ENCODE assay signal across 13 cellular contexts in the genomic region with DNA sequence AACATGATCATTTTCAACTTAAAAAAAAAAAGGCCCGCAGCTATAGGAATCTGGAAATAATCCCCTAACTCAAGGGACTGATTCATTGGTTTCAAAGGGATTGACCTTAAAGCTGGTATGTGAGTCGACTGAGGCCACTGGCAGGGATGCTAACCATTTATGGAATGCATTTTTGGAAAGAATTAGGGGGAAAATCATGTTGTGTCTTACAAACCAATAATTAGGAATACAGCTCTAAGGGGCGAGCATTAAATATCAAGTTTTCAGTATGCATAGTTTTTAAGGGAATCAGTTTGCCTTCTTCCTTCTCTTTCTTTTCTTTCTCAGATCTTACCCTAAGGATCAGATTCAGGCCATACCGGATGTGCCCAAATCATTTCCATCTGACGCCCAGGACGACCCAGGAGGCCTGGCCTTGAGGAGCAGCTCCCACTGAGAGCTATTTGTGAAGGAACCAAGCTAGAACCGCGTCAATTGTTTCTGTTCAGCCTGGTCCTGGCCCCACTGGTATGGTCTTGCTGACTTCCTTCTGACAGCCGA. TPM values are rescaled to one million over a fixed set of nuclear protein-coding genes. Genes with fewer than 3 reads are reported as not detected.
DNase-seq lines count a peak whose midpoint lies in the region; ATAC-seq and TF ChIP-seq lines count a peak whose summit lies in the region.
"Had no signal": no experiment of that assay in that cellular context is flagged by ENCODE, and none has a peak within 500 bp of the region (broad histone marks: within the 10 kb centered on the region; RNA-seq: fewer than 3 reads in every experiment).

No MANE protein-coding gene starts in this region.

- ATAC-seq in T-helper 17 cell (no peak), GM18505 (IDR thresholded peaks at IDR 0.05; ENCODE audit: unreplicated experiment) (no peak), HG02885 (IDR thresholded peaks at IDR 0.05; ENCODE audit: poor library complexity, unreplicated experiment) (no peak)
- ATAC-seq: activated CD8-positive, alpha-beta memory T cell treated with anti-CD3 and anti-CD28 coated beads, Interleukin-2, amount 10 ng/mL, durations not matched to agents 7 days and 5 days; Panc1; upper lobe of right lung had no signal

- peaks cover 24% of the 10 kb centered on the region for H3K27me3 Mint-ChIP-seq in T-helper 17 cell
- H3K27me3 Mint-ChIP-seq: activated CD8-positive, alpha-beta memory T cell treated with anti-CD3 and anti-CD28 coated beads, Interleukin-2, amount 10 ng/mL, durations not matched to agents 7 days and 5 days had no signal

- H3K4me1 Mint-ChIP-seq in T-helper 17 cell: no peaks in the 10 kb centered on the region

- TF ChIP-seq CTCF in AG10803 (conservative IDR thresholded peaks at IDR 0.05; ENCODE audit: low read length): no peak

- H3K4me3 ChIP-seq in AG10803 (ENCODE audit: low read length): no peak overlapping the region
- no peak overlapping the region for H3K4me3 ChIP-seq in skeletal muscle cell (ENCODE audit: low read depth, low read length)
- H3K4me3 ChIP-seq: upper lobe of right lung had no signal

- TF ChIP-seq POLR2A in GM18505 (IDR thresholded peaks at IDR 0.05; ENCODE audit: borderline replicate concordance, extremely low read depth, insufficient read depth, insufficient read length): no peak

- H3K9me3 ChIP-seq in T-helper 17 cell (ENCODE audit: control insufficient read depth, low read length, poor library complexity, severe bottlenecking): no peaks in the 10 kb centered on the region
- H3K9me3 ChIP-seq: upper lobe of right lung had no signal

- H3K27ac Mint-ChIP-seq in T-helper 17 cell: peak overlapping the region; percentile 11
- H3K27ac Mint-ChIP-seq: activated CD8-positive, alpha-beta memory T cell treated with anti-CD3 and anti-CD28 coated beads, Interleukin-2, amount 10 ng/mL, durations not matched to agents 7 days and 5 days had no signal

- no peaks in the 10 kb centered on the region for H3K36me3 Mint-ChIP-seq in T-helper 17 cell (ENCODE audit: low read depth)
- H3K36me3 Mint-ChIP-seq: activated CD8-positive, alpha-beta memory T cell treated with anti-CD3 and anti-CD28 coated beads, Interleukin-2, amount 10 ng/mL, durations not matched to agents 7 days and 5 days had no signal

- peak; percentile 97 for DNase-seq in AG10803 (ENCODE audit: low read depth)
- DNase-seq in T-helper 17 cell: no peak
- peak; percentile 79 for DNase-seq in fibroblast of the conjunctiva (ENCODE audit: low read depth)
- peak; percentile 51 for DNase-seq in skeletal muscle cell (ENCODE audit: low read depth)
- no peak for DNase-seq in NCI-H82 treated with DMSO at 0.1 percent for 48 hours (lab: John Stamatoyannopoulos, UW; ENCODE audit: unreplicated experiment)
- DNase-seq in kidney tubule cell (ENCODE audit: low spot score): no peak
- DNase-seq: activated CD8-positive, alpha-beta memory T cell treated with anti-CD3 and anti-CD28 coated beads, Interleukin-2, amount 10 ng/mL, durations not matched to agents 7 days and 5 days; activated naive CD4-positive, alpha-beta T cell treated with anti-CD3 and anti-CD28 coated beads, Interleukin-2, amount 50 U/mL, for 16 hours; effector CD4-positive, alpha-beta T cell; upper lobe of right lung had no signal

- H3K4me3 Mint-ChIP-seq in T-helper 17 cell: no peak overlapping the region
- H3K4me3 Mint-ChIP-seq: activated CD8-positive, alpha-beta memory T cell treated with anti-CD3 and anti-CD28 coated beads, Interleukin-2, amount 10 ng/mL, durations not matched to agents 7 days and 5 days had no signal

RNA-seq across cellular contexts. Expression of a gene that starts 48.7 kb away (rescaled TPM):
- 10 to 100 TPM in 1 of 2 donors, 1 to 10 TPM in 1; 9.9 to 13.7 TPM for total RNA-seq in T-helper 17 cell

Comparison
In these comparisons a context has a peak if more than half of its experiments do, and no peak if none do; other contexts are left out.
1. DNase-seq: peak in AG10803 (single experiment), fibroblast of the conjunctiva (single experiment) and skeletal muscle cell (single experiment); none in T-helper 17 cell (0 of 3), NCI-H82 treated with DMSO at 0.1 percent for 48 hours (single experiment) and kidney tubule cell (single experiment).